In genomic region chr13:101178394-101178793, GRCh38 we compare ENCODE assay signal across 18 cellular contexts.
"Had no signal": no experiment of that assay in that cellular context is flagged by ENCODE, and none has a peak within 500 bp of the region (broad histone marks: within the 10 kb centered on the region; RNA-seq: fewer than 3 reads in every experiment).

No MANE protein-coding gene starts in this region.

- H3K9me3 Mint-ChIP-seq: activated naive CD4-positive, alpha-beta T cell treated with anti-CD3 and anti-CD28 coated beads, Interleukin-2, amount 50 U/mL, for 24 hours; activated T-cell treated with anti-CD3 and anti-CD28 coated beads, Interleukin-2, amount 50 U/mL, for 72 hours; dendritic cell treated with granulocyte-macrophage colony-stimulating factor and Interleukin-4, amounts not matched to agents 40 ng/mL and 50 ng/mL, for 4 days; naive thymus-derived CD8-positive, alpha-beta T cell; stimulated activated naive B cell treated with anti-CD40 and anti-IgM and Interleukin-4, amounts not matched to agents 10 μg/mL and 1 μg/mL and 100 μg/mL, for 72 hours; T-helper 1 cell treated with Interleukin-12 subunit alpha and Interleukin-12 subunit beta and Interleukin-4 antibody, amounts not matched to agents 30 μg/mL and 1 μg/mL, for 36 hours had no signal

- H3K27ac ChIP-seq: adrenal gland, breast epithelium, esophagus squamous epithelium, neutrophil, parathyroid adenoma, upper lobe of right lung had no signal

- H3K4me1 Mint-ChIP-seq: activated naive CD4-positive, alpha-beta T cell treated with anti-CD3 and anti-CD28 coated beads, Interleukin-2, amount 50 U/mL, for 24 hours; naive thymus-derived CD8-positive, alpha-beta T cell; stimulated activated naive B cell treated with anti-CD40 and anti-IgM and Interleukin-4, amounts not matched to agents 10 μg/mL and 1 μg/mL and 100 μg/mL, for 72 hours had no signal

- DNase-seq: activated CD4-positive, CD25-positive, alpha-beta regulatory T cell treated with anti-CD3 and anti-CD28 coated beads, Interleukin-2, amount 50 U/mL, for 72 hours; activated CD8-positive, alpha-beta memory T cell treated with anti-CD3 and anti-CD28 coated beads for 24 hours; activated CD8-positive, alpha-beta memory T cell treated with anti-CD3 and anti-CD28 coated beads, Interleukin-2, amount 50 U/mL, for 48 hours; activated effector memory CD4-positive, alpha-beta T cell treated with anti-CD3 and anti-CD28 coated beads, Interleukin-2, amount 50 U/mL, for 16 hours; activated T-cell treated with anti-CD3 and anti-CD28 coated beads, Interleukin-2, amount 50 U/mL, for 72 hours; adrenal gland; cerebellar nuclear complex; effector CD8-positive, alpha-beta T cell; esophagus squamous epithelium; naive thymus-derived CD8-positive, alpha-beta T cell; stimulated activated naive B cell treated with anti-CD40 and anti-IgM and Interleukin-4, amounts not matched to agents 10 μg/mL and 1 μg/mL and 100 μg/mL, for 72 hours; upper lobe of right lung had no signal

- H3K9ac ChIP-seq: parathyroid adenoma had no signal

- H3K4me1 ChIP-seq: adrenal gland, breast epithelium, esophagus squamous epithelium, parathyroid adenoma, upper lobe of right lung had no signal

- H3K27me3 ChIP-seq: adrenal gland, breast epithelium, esophagus squamous epithelium, neutrophil, upper lobe of right lung had no signal

- H3K27me3 Mint-ChIP-seq: dendritic cell treated with granulocyte-macrophage colony-stimulating factor and Interleukin-4, amounts not matched to agents 40 ng/mL and 50 ng/mL, for 4 days; stimulated activated naive B cell treated with anti-CD40 and anti-IgM and Interleukin-4, amounts not matched to agents 10 μg/mL and 1 μg/mL and 100 μg/mL, for 72 hours had no signal

- H2AFZ ChIP-seq: parathyroid adenoma had no signal

- H3K36me3 Mint-ChIP-seq: activated naive CD4-positive, alpha-beta T cell treated with anti-CD3 and anti-CD28 coated beads, Interleukin-2, amount 50 U/mL, for 24 hours; naive thymus-derived CD8-positive, alpha-beta T cell; stimulated activated naive B cell treated with anti-CD40 and anti-IgM and Interleukin-4, amounts not matched to agents 10 μg/mL and 1 μg/mL and 100 μg/mL, for 72 hours had no signal

- H3K4me3 ChIP-seq: adrenal gland, breast epithelium, esophagus squamous epithelium, upper lobe of right lung had no signal

- ATAC-seq: activated T-cell treated with anti-CD3 and anti-CD28 coated beads, Interleukin-2, amount 50 U/mL, for 72 hours; naive thymus-derived CD8-positive, alpha-beta T cell; stimulated activated naive B cell treated with anti-CD40 and anti-IgM and Interleukin-4, amounts not matched to agents 10 μg/mL and 1 μg/mL and 100 μg/mL, for 72 hours; upper lobe of right lung had no signal

- H3K27ac Mint-ChIP-seq: activated naive CD4-positive, alpha-beta T cell treated with anti-CD3 and anti-CD28 coated beads, Interleukin-2, amount 50 U/mL, for 24 hours; activated T-cell treated with anti-CD3 and anti-CD28 coated beads, Interleukin-2, amount 50 U/mL, for 72 hours; dendritic cell treated with granulocyte-macrophage colony-stimulating factor and Interleukin-4, amounts not matched to agents 40 ng/mL and 50 ng/mL, for 4 days; naive thymus-derived CD8-positive, alpha-beta T cell; stimulated activated naive B cell treated with anti-CD40 and anti-IgM and Interleukin-4, amounts not matched to agents 10 μg/mL and 1 μg/mL and 100 μg/mL, for 72 hours; T-helper 1 cell treated with Interleukin-12 subunit alpha and Interleukin-12 subunit beta and Interleukin-4 antibody, amounts not matched to agents 30 μg/mL and 1 μg/mL, for 36 hours had no signal

- H3K9me3 ChIP-seq: adrenal gland, breast epithelium, esophagus squamous epithelium, neutrophil, upper lobe of right lung had no signal

- H3K4me3 Mint-ChIP-seq: activated naive CD4-positive, alpha-beta T cell treated with anti-CD3 and anti-CD28 coated beads, Interleukin-2, amount 50 U/mL, for 24 hours; activated T-cell treated with anti-CD3 and anti-CD28 coated beads, Interleukin-2, amount 50 U/mL, for 72 hours; dendritic cell treated with granulocyte-macrophage colony-stimulating factor and Interleukin-4, amounts not matched to agents 40 ng/mL and 50 ng/mL, for 4 days; naive thymus-derived CD8-positive, alpha-beta T cell; stimulated activated naive B cell treated with anti-CD40 and anti-IgM and Interleukin-4, amounts not matched to agents 10 μg/mL and 1 μg/mL and 100 μg/mL, for 72 hours; T-helper 1 cell treated with Interleukin-12 subunit alpha and Interleukin-12 subunit beta and Interleukin-4 antibody, amounts not matched to agents 30 μg/mL and 1 μg/mL, for 36 hours had no signal

- H3K36me3 ChIP-seq: adrenal gland, breast epithelium, esophagus squamous epithelium, neutrophil, upper lobe of right lung had no signal
